ENCODE assay signal across 2 cellular contexts in genomic region chr1:117308406-117308916, GRCh38.
TF ChIP-seq lines count a peak whose summit lies in the region.

No MANE protein-coding gene starts in this region.

TF ChIP-seq in HepG2, 621 proteins besides CTCF, POLR2A, EP300 and RAD21:
- TF ChIP-seq CREB1 (IDR thresholded peaks at IDR 0.05) (peak; percentile 12; the same call in 1 of the 2 replicates), CREB1 (CRISPR knock-in tag; IDR thresholded peaks at IDR 0.05) (no peak), KDM6A (CRISPR knock-in tag; IDR thresholded peaks at IDR 0.05; ENCODE audit: low read depth) (no peak), RARG (CRISPR knock-in tag; IDR thresholded peaks at IDR 0.05; ENCODE audit: low read depth) (no peak)

TF ChIP-seq in H1, 55 proteins besides CTCF, POLR2A, EP300 and RAD21:
- no peak for TF ChIP-seq TAF1 (IDR thresholded peaks at IDR 0.05; ENCODE audit: low read depth, low read length)
- TF ChIP-seq BRCA1 (IDR thresholded peaks at IDR 0.05; ENCODE audit: low read depth, low read length): no peak
- TF ChIP-seq YY1 (IDR thresholded peaks at IDR 0.05; ENCODE audit: low read depth, low read length): no peak
- no peak for TF ChIP-seq BCL11A (IDR thresholded peaks at IDR 0.05; ENCODE audit: low read depth in 2 of 2, low read length in 2 of 2)
- no peak for TF ChIP-seq EZH2 (IDR thresholded peaks at IDR 0.05; ENCODE audit: low read depth, low read length, severe bottlenecking)
- TF ChIP-seq TEAD4 (IDR thresholded peaks at IDR 0.05; ENCODE audit: low read depth, low read length): no peak
- TF ChIP-seq EGR1 (IDR thresholded peaks at IDR 0.05; ENCODE audit: borderline replicate concordance, low read depth, low read length): no peak
- TF ChIP-seq GTF2F1 (IDR thresholded peaks at IDR 0.05; ENCODE audit: borderline replicate concordance, low read depth, low read length): no peak
- TF ChIP-seq CREB1 (IDR thresholded peaks at IDR 0.05): no peak
- TF ChIP-seq POU5F1 (IDR thresholded peaks at IDR 0.05; ENCODE audit: low read depth, low read length): no peak
- no peak for TF ChIP-seq CEBPB (IDR thresholded peaks at IDR 0.05; ENCODE audit: low read depth, low read length)
